9 cellular contexts compared by ENCODE assay signal in the genomic region with DNA sequence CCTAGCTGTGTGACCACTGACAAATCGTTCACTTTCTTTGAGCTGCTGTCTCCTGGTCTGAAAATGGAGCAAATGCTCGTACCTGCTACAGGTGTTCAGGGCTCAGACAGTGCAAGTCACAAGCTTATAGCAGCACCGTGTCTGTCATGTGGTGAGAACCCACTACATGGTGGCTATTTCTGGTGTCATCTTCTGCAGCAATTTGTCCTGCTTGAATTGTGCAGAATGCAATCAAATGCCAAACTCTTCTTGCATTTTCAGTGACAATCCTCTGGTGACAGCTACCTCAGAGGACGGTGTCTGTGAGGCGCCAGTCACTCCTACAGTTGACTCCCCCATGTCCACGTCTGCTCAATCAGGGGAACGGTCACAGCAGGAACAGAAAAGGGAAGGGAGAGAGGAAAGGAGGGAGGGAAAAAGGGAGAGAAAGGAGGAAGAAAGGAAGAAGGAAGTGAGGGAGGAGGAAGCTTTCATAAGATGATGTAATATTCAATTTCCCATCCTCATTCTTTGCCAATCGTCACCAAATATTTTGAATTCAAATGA.
A peak's percentile ranks its signal among the peaks of the same experiment; 100 is the strongest.
DNase-seq lines count a peak whose midpoint lies in the region; ATAC-seq and TF ChIP-seq lines count a peak whose summit lies in the region.
"Had no signal": no experiment of that assay in that cellular context is flagged by ENCODE, and none has a peak within 500 bp of the region (broad histone marks: within the 10 kb centered on the region; RNA-seq: fewer than 3 reads in every experiment).

No MANE protein-coding gene starts in this region.

- H4K20me1 ChIP-seq in BLaER1 treated with 17β-estradiol and CSF1 and Interleukin-3, amounts not matched to agents 10 nM and 100 nM: peaks cover 0 to 21% (median 0%) of the 10 kb centered on the region in 11 experiments; a peak in 6 of 22 replicates
- no peaks in the 10 kb centered on the region for H4K20me1 ChIP-seq in hepatocyte (ENCODE audit: insufficient read depth, poor library complexity, severe bottlenecking)

- peaks cover 0 to 32% (median 10%) of the 10 kb centered on the region in 11 experiments; a peak in 10 of 22 replicates for H3K36me3 ChIP-seq in BLaER1 treated with 17β-estradiol and CSF1 and Interleukin-3, amounts not matched to agents 10 nM and 100 nM
- H3K36me3 ChIP-seq in CD8-positive, alpha-beta memory T cell (ENCODE audit: insufficient read depth, low read length): no peaks in the 10 kb centered on the region
- H3K36me3 ChIP-seq in hepatocyte (replicated peaks; ENCODE audit: insufficient read depth, low read depth): no peaks in the 10 kb centered on the region
- no peaks in the 10 kb centered on the region for H3K36me3 ChIP-seq in gastroesophageal sphincter

- TF ChIP-seq POLR2A in gastroesophageal sphincter (IDR thresholded peaks at IDR 0.05): no peak

- POLR2A ChIA-PET in CD8-positive, alpha-beta memory T cell (lab: Charles Lee): interaction anchor here (0.7 to 3.0 kb wide), 5 partner anchors 12 to 122 kb away, joined by 3 to 14 read pairs (median 5); a partner anchor contains a TSS

- peak overlapping the region in 2 of 11 experiments; percentile 12 to 20; a peak in 1 of 22 replicates for H3K9ac ChIP-seq in BLaER1 treated with 17β-estradiol and CSF1 and Interleukin-3, amounts not matched to agents 10 nM and 100 nM

- WGBS in hepatocyte (ENCODE audit: low lambda C conversion rate, missing lambda C conversion rate): 65% methylated on average over 8 of the region's 8 CpGs
- WGBS in gastroesophageal sphincter (ENCODE audit: low coverage in 1 of 2), 2 donors: 54 to 56% methylated on average over 2 to 6 of the region's 8 CpGs

- H3K4me3 ChIP-seq in BLaER1 treated with 17β-estradiol and CSF1 and Interleukin-3, amounts not matched to agents 10 nM and 100 nM: no peak overlapping the region
- peak overlapping the region; percentile 87 for H3K4me3 ChIP-seq in CD8-positive, alpha-beta memory T cell (ENCODE audit: low read length)
- H3K4me3 ChIP-seq in hepatocyte (no peak overlapping the region), gastroesophageal sphincter (no peak overlapping the region)

- CTCF ChIA-PET in CD8-positive, alpha-beta memory T cell (lab: Charles Lee): interaction anchor here (0.7 to 4.5 kb wide), 7 partner anchors 10 to 121 kb away, joined by 3 to 29 read pairs (median 4); no protein-coding TSS in a partner anchor

- H3K9me2 ChIP-seq in hepatocyte (replicated peaks; ENCODE audit: insufficient read depth): no peaks in the 10 kb centered on the region

- peaks cover 25 to 45% (median 28%) of the 10 kb centered on the region in 3 donors for H3K4me1 Mint-ChIP-seq in CD8-positive, alpha-beta memory T cell

- peaks cover 0 to 1% (median 0%) of the 10 kb centered on the region in 3 donors for H3K36me3 Mint-ChIP-seq in CD8-positive, alpha-beta memory T cell

- H3K27me3 ChIP-seq in BLaER1 treated with 17β-estradiol and CSF1 and Interleukin-3, amounts not matched to agents 10 nM and 100 nM: no peaks in the 10 kb centered on the region
- H3K27me3 ChIP-seq in CD8-positive, alpha-beta memory T cell (ENCODE audit: insufficient read depth, low read length, poor library complexity, severe bottlenecking): no peaks in the 10 kb centered on the region
- peaks cover 8% of the 10 kb centered on the region for H3K27me3 ChIP-seq in hepatocyte
- no peaks in the 10 kb centered on the region for H3K27me3 ChIP-seq in gastroesophageal sphincter

- H3K9me3 ChIP-seq in BLaER1 treated with 17β-estradiol and CSF1 and Interleukin-3, amounts not matched to agents 10 nM and 100 nM (replicated peaks in 1 of 11): peaks cover 0 to 11% (median 0%) of the 10 kb centered on the region in 11 experiments; a peak in 2 of 22 replicates
- H3K9me3 ChIP-seq in CD8-positive, alpha-beta memory T cell (ENCODE audit: low read length): no peaks in the 10 kb centered on the region
- H3K9me3 ChIP-seq in hepatocyte (ENCODE audit: low read depth) (no peaks in the 10 kb centered on the region), gastroesophageal sphincter (no peaks in the 10 kb centered on the region)

- no peak overlapping the region for H2AFZ ChIP-seq in hepatocyte

- H3K79me2 ChIP-seq in hepatocyte: no peaks in the 10 kb centered on the region

- peaks cover 37 to 49% (median 41%) of the 10 kb centered on the region in 10 experiments for H3K4me1 ChIP-seq in BLaER1 treated with 17β-estradiol and CSF1 and Interleukin-3, amounts not matched to agents 10 nM and 100 nM
- H3K4me1 ChIP-seq in CD8-positive, alpha-beta memory T cell (ENCODE audit: insufficient read depth, low read length): peaks cover 49% of the 10 kb centered on the region
- peaks cover 9% of the 10 kb centered on the region for H3K4me1 ChIP-seq in hepatocyte (ENCODE audit: insufficient read depth)
- peaks cover 0 to 11% (median 0%) of the 10 kb centered on the region in 3 donors for H3K4me1 ChIP-seq in gastroesophageal sphincter

- peak overlapping the region; percentile 15 to 68 (median 56); a peak in 20 of 22 replicates for H3K4me2 ChIP-seq in BLaER1 treated with 17β-estradiol and CSF1 and Interleukin-3, amounts not matched to agents 10 nM and 100 nM
- H3K4me2 ChIP-seq in hepatocyte: no peak overlapping the region

- no peak for ATAC-seq in gastroesophageal sphincter
- ATAC-seq: left colon; stimulated activated naive B cell treated with anti-CD40 and anti-IgM and Interleukin-4, amounts not matched to agents 10 μg/mL and 1 μg/mL and 100 μg/mL, for 72 hours had no signal

- no peaks in the 10 kb centered on the region for H3K27me3 Mint-ChIP-seq in CD8-positive, alpha-beta memory T cell
- H3K27me3 Mint-ChIP-seq: stimulated activated naive B cell treated with anti-CD40 and anti-IgM and Interleukin-4, amounts not matched to agents 10 μg/mL and 1 μg/mL and 100 μg/mL, for 72 hours had no signal

- peak overlapping the region; percentile 42 to 74 (median 65); a peak in 20 of 22 replicates for H3K27ac ChIP-seq in BLaER1 treated with 17β-estradiol and CSF1 and Interleukin-3, amounts not matched to agents 10 nM and 100 nM
- H3K27ac ChIP-seq in CD8-positive, alpha-beta memory T cell (ENCODE audit: low read depth, low read length): no peak overlapping the region
- H3K27ac ChIP-seq in hepatocyte (no peak overlapping the region), gastroesophageal sphincter (no peak overlapping the region)

- no peak for TF ChIP-seq EP300 in gastroesophageal sphincter (IDR thresholded peaks at IDR 0.05)

- TF ChIP-seq CTCF in hepatocyte (IDR thresholded peaks at IDR 0.05; ENCODE audit: poor library complexity) (no peak), gastroesophageal sphincter (IDR thresholded peaks at IDR 0.05) (no peak)

- H3K27ac Mint-ChIP-seq in CD8-positive, alpha-beta memory T cell: no peak overlapping the region
- H3K27ac Mint-ChIP-seq: stimulated activated naive B cell treated with anti-CD40 and anti-IgM and Interleukin-4, amounts not matched to agents 10 μg/mL and 1 μg/mL and 100 μg/mL, for 72 hours had no signal

- H3K9me3 Mint-ChIP-seq in CD8-positive, alpha-beta memory T cell: no peaks in the 10 kb centered on the region
- H3K9me3 Mint-ChIP-seq: stimulated activated naive B cell treated with anti-CD40 and anti-IgM and Interleukin-4, amounts not matched to agents 10 μg/mL and 1 μg/mL and 100 μg/mL, for 72 hours had no signal

- H3K4me3 Mint-ChIP-seq in CD8-positive, alpha-beta memory T cell: no peak overlapping the region
- H3K4me3 Mint-ChIP-seq: stimulated activated naive B cell treated with anti-CD40 and anti-IgM and Interleukin-4, amounts not matched to agents 10 μg/mL and 1 μg/mL and 100 μg/mL, for 72 hours had no signal

- peak in 3 of 5 donors; percentile 21 to 56 (median 47) for DNase-seq in CD8-positive, alpha-beta memory T cell
- DNase-seq in NOMO-1 treated with dmso at 0.1 percent for 144 hours (lab: John Stamatoyannopoulos, UW; ENCODE audit: unreplicated experiment): peak; percentile 8
- DNase-seq in left kidney (ENCODE audit: low read depth, low spot score): peak; percentile 80
- DNase-seq in hepatocyte (ENCODE audit: low spot score): no peak
- no peak for DNase-seq in DMS114 treated with DMSO at 0.1 percent for 48 hours (lab: John Stamatoyannopoulos, UW; ENCODE audit: unreplicated experiment)
- DNase-seq: left colon; stimulated activated naive B cell treated with anti-CD40 and anti-IgM and Interleukin-4, amounts not matched to agents 10 μg/mL and 1 μg/mL and 100 μg/mL, for 72 hours had no signal

Comparison
In these comparisons a context has a peak if more than half of its experiments do, and no peak if none do; other contexts are left out.
1. H3K27ac ChIP-seq: peak in BLaER1 treated with 17β-estradiol and CSF1 and Interleukin-3, amounts not matched to agents 10 nM and 100 nM (11 of 11); none in CD8-positive, alpha-beta memory T cell (single experiment), hepatocyte (single experiment) and gastroesophageal sphincter (0 of 4).
2. DNase-seq: peak in CD8-positive, alpha-beta memory T cell (3 of 5), NOMO-1 treated with dmso at 0.1 percent for 144 hours (single experiment) and left kidney (single experiment); none in hepatocyte (single experiment) and DMS114 treated with DMSO at 0.1 percent for 48 hours (single experiment).